ENCODE assay signal across 18 cellular contexts in the genomic region with DNA sequence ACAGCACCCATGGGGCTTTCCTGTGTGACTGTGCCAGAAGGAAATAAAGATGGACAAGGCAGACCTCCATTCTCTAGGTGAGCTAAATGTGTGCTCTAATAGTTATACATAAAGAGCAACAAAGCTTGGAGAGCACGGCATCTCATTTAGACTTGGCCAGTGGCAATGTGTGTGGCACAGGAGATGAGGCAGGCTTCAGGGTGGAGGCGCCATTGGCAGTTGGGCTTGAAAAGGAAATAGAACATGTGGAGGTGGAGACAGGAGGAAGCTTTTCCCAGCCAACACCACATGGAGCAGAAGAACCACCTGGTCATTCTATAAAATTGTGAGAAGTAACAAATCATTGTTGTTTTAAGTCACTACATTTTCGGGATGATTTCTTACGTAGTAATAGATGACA.
"Had no signal": no experiment of that assay in that cellular context is flagged by ENCODE, and none has a peak within 500 bp of the region (broad histone marks: within the 10 kb centered on the region; RNA-seq: fewer than 3 reads in every experiment).

No MANE protein-coding gene starts in this region.

- H3K4me3 ChIP-seq: colonic mucosa, esophagus squamous epithelium, gastroesophageal sphincter, mucosa of descending colon, sigmoid colon, skin epidermis had no signal

- FAIRE-seq: urothelium cell line had no signal

- H3K36me3 Mint-ChIP-seq: naive thymus-derived CD8-positive, alpha-beta T cell had no signal

- H3K36me3 ChIP-seq: colonic mucosa, esophagus squamous epithelium, gastroesophageal sphincter, sigmoid colon had no signal

- H3K9me3 ChIP-seq: colonic mucosa, esophagus squamous epithelium, gastroesophageal sphincter, mucosa of descending colon, sigmoid colon had no signal

- DNase-seq: colonic mucosa; dermis blood vessel endothelial cell; esophagus squamous epithelium; foreskin fibroblast; glutamatergic neuron; islet precursor cell; mammary epithelial cell; mucosa of descending colon; naive thymus-derived CD8-positive, alpha-beta T cell; sigmoid colon; stimulated activated CD4-positive, alpha-beta T cell treated with anti-CD3 and anti-CD28 coated beads, Interleukin-2, amount 100 ng/mL, for 24 hours; stimulated activated CD4-positive, alpha-beta T cell treated with anti-CD3 and anti-CD28 coated beads, Interleukin-4, amount 100 ng/mL, for 4 hours; stimulated activated naive B cell treated with anti-CD40 and anti-IgM and Interleukin-4, amounts not matched to agents 10 μg/mL and 1 μg/mL and 100 μg/mL, for 72 hours; trophoblast cell had no signal

- H3K4me3 Mint-ChIP-seq: stimulated activated naive B cell treated with anti-CD40 and anti-IgM and Interleukin-4, amounts not matched to agents 10 μg/mL and 1 μg/mL and 100 μg/mL, for 72 hours had no signal

- H3K27me3 Mint-ChIP-seq: naive thymus-derived CD8-positive, alpha-beta T cell; stimulated activated naive B cell treated with anti-CD40 and anti-IgM and Interleukin-4, amounts not matched to agents 10 μg/mL and 1 μg/mL and 100 μg/mL, for 72 hours had no signal

- ATAC-seq: gastroesophageal sphincter; left lobe of liver; mucosa of descending colon; naive thymus-derived CD8-positive, alpha-beta T cell; stimulated activated naive B cell treated with anti-CD40 and anti-IgM and Interleukin-4, amounts not matched to agents 10 μg/mL and 1 μg/mL and 100 μg/mL, for 72 hours had no signal

- H3K9me3 Mint-ChIP-seq: stimulated activated naive B cell treated with anti-CD40 and anti-IgM and Interleukin-4, amounts not matched to agents 10 μg/mL and 1 μg/mL and 100 μg/mL, for 72 hours had no signal

- H3K27ac Mint-ChIP-seq: stimulated activated naive B cell treated with anti-CD40 and anti-IgM and Interleukin-4, amounts not matched to agents 10 μg/mL and 1 μg/mL and 100 μg/mL, for 72 hours had no signal

- H3K27me3 ChIP-seq: colonic mucosa, esophagus squamous epithelium, gastroesophageal sphincter, sigmoid colon had no signal

- H3K27ac ChIP-seq: colonic mucosa, esophagus squamous epithelium, gastroesophageal sphincter, sigmoid colon, skin epidermis had no signal
